In the genomic region with DNA sequence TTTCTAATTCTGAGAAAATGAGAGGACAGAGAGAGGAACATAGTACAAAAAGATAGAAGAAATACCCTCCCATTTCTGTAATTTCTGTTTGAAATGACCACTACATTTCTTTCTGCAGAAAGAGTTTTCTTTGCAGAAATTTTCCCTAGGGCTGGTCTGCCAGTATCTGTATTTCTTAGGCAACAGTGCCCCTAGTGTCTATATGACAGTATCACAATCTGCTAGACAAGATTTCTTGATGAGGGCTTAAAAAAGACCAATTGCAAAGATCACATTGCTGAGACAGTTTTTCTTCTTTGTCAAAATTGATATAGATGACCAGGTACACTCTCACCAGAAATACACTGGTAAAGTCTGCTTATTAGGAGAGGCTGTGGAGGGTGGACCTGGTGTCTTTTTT, we compare ENCODE assay signal across 8 cellular contexts.
A peak's percentile ranks its signal among the peaks of the same experiment; 100 is the strongest.
DNase-seq lines count a peak whose midpoint lies in the region; ATAC-seq lines count a peak whose summit lies in the region.

No MANE protein-coding gene starts in this region.

- in situ Hi-C loops in SK-MEL-5 (cut with HindIII; ENCODE audit: low pct_unique_long_range_greater_than_20kb, low sequenced_read_pairs), result no loop called here

- peak; percentile 49 for ATAC-seq in HG03432 (IDR thresholded peaks at IDR 0.05; ENCODE audit: unreplicated experiment)
- ATAC-seq in HG02642 (IDR thresholded peaks at IDR 0.05; ENCODE audit: poor library complexity, unreplicated experiment), result no peak

- DNase-seq in EH (ENCODE audit: low read depth) (peak; percentile 13), SK-MEL-5 (ENCODE audit: low read depth, low spot score) (peak; percentile 47), globus pallidus (ENCODE audit: low spot score) (peak; percentile 13), superior temporal gyrus (ENCODE audit: extremely low spot score) (peak; percentile 63), amniotic stem cell (lab: John Stamatoyannopoulos, UW) (no peak)
- DNase-seq in stimulated activated CD4-positive, alpha-beta T cell treated with anti-CD3 and anti-CD28 coated beads, Interleukin-12 subunit alpha, Interleukin-12 subunit beta, amount 100 ng/mL, for 4 hours, result no peak

Comparison
In these comparisons a context has a peak if more than half of its experiments do, and no peak if none do; other contexts are left out.
1. DNase-seq: peak in EH (single experiment), SK-MEL-5 (single experiment), globus pallidus (single experiment) and superior temporal gyrus (single experiment); none in stimulated activated CD4-positive, alpha-beta T cell treated with anti-CD3 and anti-CD28 coated beads, Interleukin-12 subunit alpha, Interleukin-12 subunit beta, amount 100 ng/mL, for 4 hours (single experiment) and amniotic stem cell (single experiment).